In the genomic region with DNA sequence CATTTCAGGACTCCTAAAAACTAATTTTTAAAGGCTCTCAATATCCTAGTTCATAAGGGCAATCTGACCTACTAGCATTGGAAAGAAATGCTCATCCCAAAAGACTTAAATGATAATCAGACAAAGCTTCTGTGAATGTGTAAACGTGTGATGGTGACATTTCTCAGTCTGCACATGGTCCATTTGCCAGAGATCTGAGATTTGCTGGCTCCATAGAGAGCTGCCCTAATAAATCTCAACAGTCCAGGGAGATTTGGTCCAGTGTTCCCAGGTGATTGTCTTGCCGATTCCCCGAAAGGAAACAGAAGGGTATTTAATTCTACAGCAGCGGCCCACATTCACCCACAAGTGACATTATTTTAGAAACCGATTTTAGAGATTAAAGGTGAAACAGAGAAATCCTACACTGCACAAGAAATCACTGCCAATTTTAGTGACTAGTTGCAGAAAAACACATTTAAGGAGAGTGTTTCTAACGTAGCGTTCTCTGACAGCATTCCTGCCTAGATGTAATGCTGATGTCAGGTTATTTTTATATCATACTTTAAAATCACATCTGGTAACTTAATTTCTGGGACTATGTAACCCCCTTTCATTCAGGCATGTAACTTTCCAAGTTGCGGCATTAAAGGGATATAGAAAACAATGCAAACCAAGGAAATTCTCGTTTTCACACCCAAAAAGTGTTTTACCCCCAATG, we compare ENCODE assay signal across 18 cellular contexts.
DNase-seq lines count a peak whose midpoint lies in the region; ATAC-seq lines count a peak whose summit lies in the region.
"Had no signal": no experiment of that assay in that cellular context is flagged by ENCODE, and none has a peak within 500 bp of the region (broad histone marks: within the 10 kb centered on the region; RNA-seq: fewer than 3 reads in every experiment).

No MANE protein-coding gene starts in this region.

- peaks cover 5% of the 10 kb centered on the region for H3K4me1 Mint-ChIP-seq in activated CD4-positive, alpha-beta T cell treated with anti-CD3 and anti-CD28 coated beads, Interleukin-2, amount 10 ng/mL, durations not matched to agents 24 days and 14 days

- peak overlapping the region; percentile 77 for H3K27ac ChIP-seq in muscle layer of colon (ENCODE audit: low read depth, low read length)
- H3K27ac ChIP-seq in stomach smooth muscle (ENCODE audit: low read length): peak overlapping the region; percentile 86
- H3K27ac ChIP-seq: 22Rv1, Peyer's patch, SJCRH30 had no signal

- peak; percentile 11 for DNase-seq in activated CD4-positive, alpha-beta T cell treated with anti-CD3 and anti-CD28 coated beads, Interleukin-2, amount 10 ng/mL, durations not matched to agents 24 days and 14 days
- no peak for DNase-seq in activated CD4-positive, alpha-beta T cell treated with anti-CD3 and anti-CD28 coated beads, Interleukin-2, amount 50 U/mL, for 1 hour
- DNase-seq in adipocyte (ENCODE audit: low read depth): no peak
- DNase-seq in kidney tubule cell (ENCODE audit: low spot score): no peak
- DNase-seq in SIG-M5 treated with dmso at 0.1 percent for 504 hours (lab: John Stamatoyannopoulos, UW; ENCODE audit: unreplicated experiment): no peak
- DNase-seq: C1 segment of cervical spinal cord, DMS153, EL, NCI-H1436 treated with DMSO at 0.1 percent for 48 hours, NCI-H2081, NCI-H510A treated with DMSO at 0.1 percent for 48 hours, Peyer's patch, SJCRH30 had no signal

- no peak overlapping the region for H3K4me3 Mint-ChIP-seq in activated CD4-positive, alpha-beta T cell treated with anti-CD3 and anti-CD28 coated beads, Interleukin-2, amount 10 ng/mL, durations not matched to agents 24 days and 14 days

- no peak overlapping the region for H3K27ac Mint-ChIP-seq in activated CD4-positive, alpha-beta T cell treated with anti-CD3 and anti-CD28 coated beads, Interleukin-2, amount 10 ng/mL, durations not matched to agents 24 days and 14 days

- no peak for ATAC-seq in HG02610 (IDR thresholded peaks at IDR 0.05; ENCODE audit: unreplicated experiment)
- ATAC-seq: K562 had no signal

- no peaks in the 10 kb centered on the region for H3K9me3 Mint-ChIP-seq in activated CD4-positive, alpha-beta T cell treated with anti-CD3 and anti-CD28 coated beads, Interleukin-2, amount 10 ng/mL, durations not matched to agents 24 days and 14 days

- H3K36me3 ChIP-seq in adipocyte (ENCODE audit: control insufficient read depth, insufficient read depth, low read length, severe bottlenecking) (no peaks in the 10 kb centered on the region), muscle layer of colon (ENCODE audit: insufficient read depth, low read length) (no peaks in the 10 kb centered on the region), stomach smooth muscle (ENCODE audit: control insufficient read depth in 2 of 2, insufficient read depth in 2 of 2, low read length in 2 of 2) (no peaks in the 10 kb centered on the region)
- H3K36me3 ChIP-seq: Peyer's patch, SJCRH30 had no signal

- H3K27me3 ChIP-seq in adipocyte (replicated peaks; ENCODE audit: control insufficient read depth, insufficient read depth, low read length) (no peaks in the 10 kb centered on the region), muscle layer of colon (ENCODE audit: control insufficient read depth in 1 of 2, insufficient read depth in 2 of 2, low read length in 2 of 2) (no peaks in the 10 kb centered on the region), stomach smooth muscle (ENCODE audit: control insufficient read depth in 1 of 2, insufficient read depth in 2 of 2, low read length in 2 of 2) (no peaks in the 10 kb centered on the region)
- H3K27me3 ChIP-seq: Peyer's patch, SJCRH30 had no signal

- H3K4me3 ChIP-seq in adipocyte (ENCODE audit: low read length) (peak overlapping the region; percentile 49), muscle layer of colon (ENCODE audit: low read depth in 1 of 2, low read length in 2 of 2) (peak overlapping the region in 1 of 2 donors; percentile 17), stomach smooth muscle (ENCODE audit: low read length in 2 of 2) (peak overlapping the region in 1 of 2 donors; percentile 2)
- H3K4me3 ChIP-seq: K562, Peyer's patch, SJCRH30 had no signal

- H3K36me3 Mint-ChIP-seq in activated CD4-positive, alpha-beta T cell treated with anti-CD3 and anti-CD28 coated beads, Interleukin-2, amount 10 ng/mL, durations not matched to agents 24 days and 14 days (ENCODE audit: low read depth): no peaks in the 10 kb centered on the region

- H3K27me3 Mint-ChIP-seq in activated CD4-positive, alpha-beta T cell treated with anti-CD3 and anti-CD28 coated beads, Interleukin-2, amount 10 ng/mL, durations not matched to agents 24 days and 14 days: peaks cover 9% of the 10 kb centered on the region

- peak overlapping the region; percentile 60 for H3K9ac ChIP-seq in adipocyte (ENCODE audit: low read length)
- no peak overlapping the region for H3K9ac ChIP-seq in muscle layer of colon (ENCODE audit: low read length)
- H3K9ac ChIP-seq in stomach smooth muscle (ENCODE audit: low read length in 2 of 2): peak overlapping the region in 1 of 2 donors; percentile 12

- H3K9me3 ChIP-seq in adipocyte (ENCODE audit: control insufficient read depth, low read length) (peaks cover 5% of the 10 kb centered on the region), muscle layer of colon (ENCODE audit: low read length) (no peaks in the 10 kb centered on the region), stomach smooth muscle (ENCODE audit: control insufficient read depth in 2 of 2, low read length in 2 of 2) (no peaks in the 10 kb centered on the region)
- H3K9me3 ChIP-seq: Peyer's patch, SJCRH30 had no signal

- intact Hi-C loops in activated CD4-positive, alpha-beta T cell treated with anti-CD3 and anti-CD28 coated beads, Interleukin-2, amount 10 ng/mL, durations not matched to agents 24 days and 14 days (cut with micrococcal nuclease): no loop called here

- H3K4me1 ChIP-seq in adipocyte (ENCODE audit: control insufficient read depth, insufficient read depth, low read length) (peaks cover 38% of the 10 kb centered on the region), muscle layer of colon (ENCODE audit: insufficient read depth, low read length) (peaks cover 36% of the 10 kb centered on the region), stomach smooth muscle (ENCODE audit: control insufficient read depth, insufficient read depth, low read length) (peaks cover 22% of the 10 kb centered on the region)
- H3K4me1 ChIP-seq: Peyer's patch had no signal
